Comparison of ENCODE assay signal across 1 cellular context in genomic region chr4:37685211-37685725, GRCh38.
A peak's percentile ranks its signal among the peaks of the same experiment; 100 is the strongest.
TF ChIP-seq lines count a peak whose summit lies in the region.

No MANE protein-coding gene starts in this region.

TF ChIP-seq in HEK293, 187 proteins besides CTCF, POLR2A, EP300 and RAD21 (continued from another document):
- TF ChIP-seq PRDM10 (tag by site-specific recombination; IDR thresholded peaks at IDR 0.05) (peak; percentile 83), ZNF114 (tag by site-specific recombination; IDR thresholded peaks at IDR 0.05) (no peak), ZNF2 (tag by site-specific recombination; IDR thresholded peaks at IDR 0.05) (no peak), ZNF23 (tag by site-specific recombination; IDR thresholded peaks at IDR 0.05; ENCODE audit: borderline replicate concordance) (no peak), SCRT2 (tag by site-specific recombination; IDR thresholded peaks at IDR 0.05) (no peak), YY1 (tag by site-specific recombination; IDR thresholded peaks at IDR 0.05) (no peak), OSR2 (tag by site-specific recombination; IDR thresholded peaks at IDR 0.05) (peak; percentile 43; the same call in 1 of the 2 replicates), ZBTB7A (tag by site-specific recombination; IDR thresholded peaks at IDR 0.05; ENCODE audit: low read depth) (no peak), ZNF146 (tag by site-specific recombination; IDR thresholded peaks at IDR 0.05) (no peak), AEBP2 (tag by site-specific recombination; IDR thresholded peaks at IDR 0.05; ENCODE audit: borderline replicate concordance) (no peak), ZNF366 (tag by site-specific recombination; conservative IDR thresholded peaks at IDR 0.05) (0 out of 2 replicates have a peak, but pooled peaks have one; percentile 11), ZNF629 (tag by site-specific recombination; IDR thresholded peaks at IDR 0.05) (peak; percentile 45; the same call in 1 of the 2 replicates), ZNF626 (tag by site-specific recombination; IDR thresholded peaks at IDR 0.05) (no peak), SP7 (tag by site-specific recombination; IDR thresholded peaks at IDR 0.05) (peak; percentile 95), ZNF138 (tag by site-specific recombination; IDR thresholded peaks at IDR 0.05; ENCODE audit: borderline replicate concordance) (no peak), IKZF3 (tag by site-specific recombination; IDR thresholded peaks at IDR 0.05) (no peak), ZNF324 (tag by site-specific recombination; IDR thresholded peaks at IDR 0.05) (no peak), ZNF341 (tag by site-specific recombination; IDR thresholded peaks at IDR 0.05; ENCODE audit: low read depth) (peak; percentile 38), GLI4 (tag by site-specific recombination; IDR thresholded peaks at IDR 0.05) (no peak), ZNF335 (tag by site-specific recombination; conservative IDR thresholded peaks at IDR 0.05) (peak; percentile 53; the same call in 1 of the 2 replicates), ZNF169 (tag by site-specific recombination; IDR thresholded peaks at IDR 0.05) (no peak), PRDM2 (tag by site-specific recombination; IDR thresholded peaks at IDR 0.05; ENCODE audit: borderline replicate concordance) (no peak), GLIS1 (tag by site-specific recombination; IDR thresholded peaks at IDR 0.05) (peak; percentile 17; the same call in 1 of the 2 replicates)
TF ChIP-seq in HEK293: peak in this region for 9.
